ENCODE assay signal across 8 cellular contexts in the genomic region with DNA sequence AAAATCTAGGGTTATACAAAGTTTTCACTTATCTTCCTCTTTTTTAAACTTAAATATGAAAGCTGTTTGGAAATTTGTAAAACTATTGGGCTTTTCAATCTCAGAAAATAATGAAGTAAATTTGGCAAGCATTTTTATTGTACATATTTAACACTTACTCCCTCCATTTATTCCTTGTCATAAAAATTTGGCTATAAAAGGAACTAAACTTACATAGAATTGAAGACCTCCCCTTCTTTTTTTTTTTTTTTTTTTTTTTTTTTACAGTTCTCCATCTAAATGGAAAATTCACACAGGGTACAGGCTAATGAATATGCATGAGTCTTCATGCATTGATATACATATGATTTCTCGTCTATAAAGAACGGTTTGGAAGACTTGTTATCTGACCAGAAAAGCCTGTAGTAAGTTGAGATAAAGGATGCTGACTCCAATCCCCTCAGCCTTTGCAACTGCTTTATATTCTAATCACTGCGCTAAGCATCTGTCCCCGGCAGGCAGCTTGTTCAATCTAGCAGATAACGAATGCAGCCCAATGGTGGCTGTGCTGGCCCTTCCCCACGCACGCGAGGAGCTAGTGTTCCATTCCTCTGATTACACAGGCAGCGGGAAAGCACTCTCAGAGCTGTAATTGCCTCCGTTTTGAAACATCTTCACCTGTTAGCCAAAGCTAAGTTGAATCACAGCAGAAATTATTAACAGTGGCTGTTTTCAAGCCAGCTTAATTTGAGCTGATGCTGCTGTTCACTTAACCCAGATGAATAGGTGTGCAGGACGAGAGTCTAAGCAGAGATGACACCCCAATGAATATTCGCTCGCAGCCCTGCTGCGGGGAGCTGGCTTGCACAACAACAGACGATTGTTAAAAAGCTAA.
DNase-seq lines count a peak whose midpoint lies in the region; ATAC-seq and TF ChIP-seq lines count a peak whose summit lies in the region.

No MANE protein-coding gene starts in this region.

- CTCF ChIA-PET in OCI-LY7 (lab: Charles Lee; ENCODE audit: unreplicated experiment), result interaction anchor here (1.1 kb wide), 1 partner anchor 27 kb away, joined by 3 read pairs; no protein-coding TSS in a partner anchor

- H2AFZ ChIP-seq in OCI-LY7 (ENCODE audit: low read length), result peak overlapping the region; percentile 99

- no peaks in the 10 kb centered on the region for H3K36me3 ChIP-seq in OCI-LY7 (ENCODE audit: insufficient read depth, low read length)
- H3K36me3 ChIP-seq in heart left ventricle, result no peaks in the 10 kb centered on the region

- H3K4me2 ChIP-seq in OCI-LY7 (ENCODE audit: low read length), result peak overlapping the region; percentile 95

- intact Hi-C loops in OCI-LY7 (cut with micrococcal nuclease; ENCODE audit: unreplicated experiment), result no loop called here
- intact Hi-C loops in heart left ventricle (cut with DNase I), result loop anchor here in 3 of 10 donors (5.0 to 10.0 kb wide), 6 partner anchors 155 to 545 kb away; partner anchors contain the start of gene ZNF608 (in 1 of the 3)
- intact Hi-C loops in sciatic nerve (cut with DNase I), result no loop called here

- POLR2A ChIA-PET in OCI-LY7 (lab: Charles Lee), result interaction anchor here (0.6 to 3.2 kb wide), 15 partner anchors 8 to 537 kb away, joined by 3 to 20 read pairs (median 4); no protein-coding TSS in a partner anchor

- ATAC-seq in GM21390 (IDR thresholded peaks at IDR 0.05; ENCODE audit: unreplicated experiment) (peak; percentile 61), heart left ventricle (peak in 1 of 4 donors; percentile 46), sciatic nerve (peak; percentile 28)

- in situ Hi-C loops in ACHN (cut with HindIII; ENCODE audit: low pct_ligation_motif_present, low pct_unique_long_range_greater_than_20kb, low sequenced_read_pairs) (no loop called here), GM13977 (cut with MboI; ENCODE audit: low pct_unique_long_range_greater_than_20kb, low sequenced_read_pairs, unreplicated experiment) (no loop called here)

- H3K4me1 ChIP-seq in OCI-LY7 (ENCODE audit: insufficient read depth, low read length, poor library complexity, severe bottlenecking) (peaks cover 41% of the 10 kb centered on the region), heart left ventricle (peaks cover 0 to 35% (median 4%) of the 10 kb centered on the region in 12 donors)

- TF ChIP-seq POLR2A in heart left ventricle (IDR thresholded peaks at IDR 0.05), result no peak

- H3K9me3 ChIP-seq in OCI-LY7 (ENCODE audit: low read length) (no peaks in the 10 kb centered on the region), heart left ventricle (no peaks in the 10 kb centered on the region)

- H3K4me3 ChIP-seq in OCI-LY7 (ENCODE audit: low read depth, low read length, poor library complexity, severe bottlenecking) (peak overlapping the region; percentile 62), heart left ventricle (peak overlapping the region in 9 of 12 donors; percentile 23 to 48 (median 29))

- DNase-seq in ACHN, result peak; percentile 20
- peak; percentile 44 for DNase-seq in OCI-LY7 (ENCODE audit: low spot score)
- peak in 2 of 5 donors; percentile 25 to 26 for DNase-seq in heart left ventricle
- no peak for DNase-seq in sciatic nerve (ENCODE audit: low spot score)
- no peak for DNase-seq in activated gamma-delta T cell (lab: John Stamatoyannopoulos, UW)
- no peak for DNase-seq in GM13977 (ENCODE audit: low spot score)
- DNase-seq in GDM1 (lab: John Stamatoyannopoulos, UW), result no peak

- no TSS peak for BruUV-seq in OCI-LY7 (replicated peaks; lab: Mats Ljungman, UMichigan)

- no peaks in the 10 kb centered on the region for H3K27me3 ChIP-seq in heart left ventricle

- H4K20me1 ChIP-seq in OCI-LY7 (ENCODE audit: insufficient read depth, low read length), result no peaks in the 10 kb centered on the region

- peak overlapping the region; percentile 11 for H3K27ac ChIP-seq in OCI-LY7 (ENCODE audit: low read depth, low read length, poor library complexity, severe bottlenecking)
- H3K27ac ChIP-seq in heart left ventricle, result peak overlapping the region in 1 of 12 donors; percentile 5

- no peaks in the 10 kb centered on the region for H3K9me2 ChIP-seq in OCI-LY7 (ENCODE audit: insufficient read depth, low read length)

- TF ChIP-seq CTCF in OCI-LY7 (conservative IDR thresholded peaks at IDR 0.05; ENCODE audit: low read length) (no peak), heart left ventricle (IDR thresholded peaks at IDR 0.05) (no peak), GM13977 (IDR thresholded peaks at IDR 0.05; ENCODE audit: extremely low read depth, insufficient read depth, missing control alignments) (no peak)

- no peaks in the 10 kb centered on the region for H3K79me2 ChIP-seq in OCI-LY7 (ENCODE audit: insufficient read depth, low read depth, low read length)

- WGBS in heart left ventricle, 4 donors, result 30 to 46% (median 36%) methylated on average over 15 of the region's 15 CpGs

Comparison
In these comparisons a context has a peak if more than half of its experiments do, and no peak if none do; other contexts are left out.
1. DNase-seq: peak in ACHN (single experiment) and OCI-LY7 (single experiment); none in sciatic nerve (single experiment), activated gamma-delta T cell (single experiment), GM13977 (single experiment) and GDM1 (single experiment).